Comparison of ENCODE assay signal across 19 cellular contexts in genomic region chr7:70812511-70812910, GRCh38.
DNase-seq lines count a peak whose midpoint lies in the region; ATAC-seq, FAIRE-seq and TF ChIP-seq lines count a peak whose summit lies in the region.
"Had no signal": no experiment of that assay in that cellular context is flagged by ENCODE, and none has a peak within 500 bp of the region (broad histone marks: within the 10 kb centered on the region; RNA-seq: fewer than 3 reads in every experiment).

No MANE protein-coding gene starts in this region.

- intact Hi-C loops in HepG2 (cut with micrococcal nuclease; ENCODE audit: unreplicated experiment) (no loop called here), PC-3 (cut with micrococcal nuclease) (no loop called here), posterior cingulate gyrus (cut with DNase I) (no loop called here)

- H3K4me3 ChIP-seq in HFF-Myc (replicated peaks; ENCODE audit: low read depth, low read length) (no peak overlapping the region), adipocyte (ENCODE audit: low read length) (no peak overlapping the region), HepG2 (replicated peaks in 1 of 3; ENCODE audit: insufficient read depth in 1 of 3, low read depth in 2 of 3, low read length in 3 of 3) (no peak overlapping the region), PC-3 (ENCODE audit: low read length) (no peak overlapping the region)
- H3K4me3 ChIP-seq: breast epithelium, prostate gland, tibial artery had no signal

- POLR2A ChIA-PET in HepG2 (lab: Yijun Ruan, JAX): no interaction called here
- POLR2A ChIA-PET in PC-3 (lab: Charles Lee; ENCODE audit: unreplicated experiment): no interaction called here

- ATAC-seq in HepG2 (peak; percentile 67), PC-3 (no peak)

- H3K36me3 ChIP-seq in adipocyte (ENCODE audit: control insufficient read depth, insufficient read depth, low read length, severe bottlenecking) (no peaks in the 10 kb centered on the region), HepG2 (replicated peaks in 1 of 2; ENCODE audit: control insufficient read depth in 1 of 2, insufficient read depth in 2 of 2, low read length in 2 of 2) (no peaks in the 10 kb centered on the region), PC-3 (ENCODE audit: low read depth, low read length) (no peaks in the 10 kb centered on the region)
- H3K36me3 ChIP-seq: breast epithelium, prostate gland, tibial artery had no signal

- WGBS in HepG2 (ENCODE audit: low lambda C conversion rate): 0% methylated on average over 3 of the region's 3 CpGs

- no peak overlapping the region for H3K27ac ChIP-seq in HepG2 (ENCODE audit: extremely low read length, insufficient read depth, low read length)
- H3K27ac ChIP-seq in PC-3 (ENCODE audit: low read length): no peak overlapping the region
- H3K27ac ChIP-seq: breast epithelium, prostate gland, tibial artery had no signal

- H3K27me3 ChIP-seq in adipocyte (replicated peaks; ENCODE audit: control insufficient read depth, insufficient read depth, low read length) (no peaks in the 10 kb centered on the region), HepG2 (ENCODE audit: control insufficient read depth in 1 of 2, insufficient read depth in 2 of 2, low read length in 2 of 2) (no peaks in the 10 kb centered on the region), PC-3 (ENCODE audit: low read length) (no peaks in the 10 kb centered on the region)
- H3K27me3 ChIP-seq: breast epithelium had no signal

- TF ChIP-seq EP300 in HepG2 (IDR thresholded peaks at IDR 0.05; ENCODE audit: low read depth in 2 of 2, low read length in 2 of 2) (no peak), HepG2 (CRISPR knock-in tag; IDR thresholded peaks at IDR 0.05; ENCODE audit: borderline replicate concordance) (no peak)

- no peak for TF ChIP-seq RAD21 in HepG2 (CRISPR knock-in tag; IDR thresholded peaks at IDR 0.05)

- H3K9ac ChIP-seq in adipocyte (ENCODE audit: low read length): no peak overlapping the region
- H3K9ac ChIP-seq in HepG2 (ENCODE audit: insufficient read depth, low read depth, low read length): no peak overlapping the region
- H3K9ac ChIP-seq in PC-3 (ENCODE audit: low read length): no peak overlapping the region

- DNase-seq in D721Med (ENCODE audit: insufficient read length, low spot score) (no peak), HFF-Myc (ENCODE audit: extremely low read depth, low read depth) (no peak), adipocyte (ENCODE audit: low read depth) (peak; percentile 6), HepG2 (ENCODE audit: low spot score) (peak; percentile 17), NCI-H2081 treated with DMSO at 0.1 percent for 48 hours (lab: John Stamatoyannopoulos, UW) (no peak), PC-3 (no peak), posterior cingulate gyrus (no peak)
- DNase-seq in stimulated activated CD8-positive, alpha-beta memory T cell treated with anti-CD3 and anti-CD28 coated beads, Interleukin-4, amount 100 ng/mL, for 48 hours: no peak
- DNase-seq: activated CD8-positive, alpha-beta memory T cell treated with anti-CD3 and anti-CD28 coated beads for 24 hours; activated gamma-delta T cell treated with Interleukin-2 at 50 U/mL for 16 hours; DMS79; effector CD8-positive, alpha-beta T cell; KG1; kidney glomerular epithelial cell; NCI-H187; tibial artery had no signal

- H3K9me3 ChIP-seq in adipocyte (ENCODE audit: control insufficient read depth, low read length): peaks cover 3% of the 10 kb centered on the region
- no peaks in the 10 kb centered on the region; the same call in 1 of the 2 replicates for H3K9me3 ChIP-seq in HepG2 (ENCODE audit: low read length)
- no peaks in the 10 kb centered on the region for H3K9me3 ChIP-seq in PC-3 (ENCODE audit: low read length)
- H3K9me3 ChIP-seq: prostate gland had no signal

- no peaks in the 10 kb centered on the region for H3K9me2 ChIP-seq in PC-3 (replicated peaks; ENCODE audit: low read length)

- H2AFZ ChIP-seq in HepG2 (ENCODE audit: low read length) (no peak overlapping the region), PC-3 (ENCODE audit: low read length) (no peak overlapping the region)

- TF ChIP-seq POLR2A in HepG2 (IDR thresholded peaks at IDR 0.05; ENCODE audit: insufficient read depth in 1 of 2, low read depth in 2 of 2, low read length in 2 of 2): no peak

- FAIRE-seq in D721Med (lab: Jason Lieb, UNC) (no peak), HepG2 (lab: Jason Lieb, UNC) (peak; percentile 71)
- FAIRE-seq: GM19239 had no signal

- no peaks in the 10 kb centered on the region for H3F3A ChIP-seq in PC-3 (ENCODE audit: low read length, unreplicated experiment)

- CTCF ChIA-PET in HepG2 (lab: Yijun Ruan, JAX; ENCODE audit: low intra/inter-chr PET ratio, low total read pairs) (interaction anchor here (0.7 kb wide), 1 partner anchor 920 kb away, joined by 3 read pairs; no protein-coding TSS in a partner anchor), PC-3 (lab: Charles Lee) (no interaction called here)

- BruUV-seq in HepG2 (replicated peaks; lab: Mats Ljungman, UMichigan) (no TSS peak), PC-3 (replicated peaks; lab: Mats Ljungman, UMichigan) (no TSS peak)

- peak; percentile 26 for TF ChIP-seq CTCF in D721Med (IDR thresholded peaks at IDR 0.05; ENCODE audit: insufficient read depth, missing control alignments)
- TF ChIP-seq CTCF in HFF-Myc (IDR thresholded peaks at IDR 0.05; ENCODE audit: low read depth, low read length, missing control alignments): peak; percentile 7
- peak; percentile 51 for TF ChIP-seq CTCF in HepG2 (CRISPR knock-in tag; IDR thresholded peaks at IDR 0.05)
- TF ChIP-seq CTCF in PC-3 (conservative IDR thresholded peaks at IDR 0.05; ENCODE audit: low read depth, low read length): no peak

- in situ Hi-C loops in HepG2 (cut with HindIII; ENCODE audit: extremely low pct_ligation_motif_present, low pct_unique_long_range_greater_than_20kb): no loop called here

- H3K79me2 ChIP-seq in HepG2 (ENCODE audit: insufficient read depth, low read length) (no peaks in the 10 kb centered on the region), PC-3 (ENCODE audit: low read length) (no peaks in the 10 kb centered on the region)

- H3K4me1 ChIP-seq in adipocyte (ENCODE audit: control insufficient read depth, insufficient read depth, low read length) (no peaks in the 10 kb centered on the region), HepG2 (ENCODE audit: insufficient read depth, low read length) (peaks cover 8% of the 10 kb centered on the region; the same call in 1 of the 2 replicates), PC-3 (ENCODE audit: insufficient read depth, low read length) (no peaks in the 10 kb centered on the region)
- H3K4me1 ChIP-seq: breast epithelium, prostate gland, tibial artery had no signal

- H4K20me1 ChIP-seq in HepG2 (ENCODE audit: insufficient read depth, low read length) (no peaks in the 10 kb centered on the region), PC-3 (ENCODE audit: low read length) (no peaks in the 10 kb centered on the region)

- H3K4me2 ChIP-seq in HepG2 (ENCODE audit: low read depth, low read length): no peak overlapping the region
- H3K4me2 ChIP-seq in PC-3 (ENCODE audit: low read length): no peak overlapping the region

TF ChIP-seq in HepG2, 621 proteins besides CTCF, POLR2A, EP300 and RAD21:
- TF ChIP-seq ZNF616 (CRISPR knock-in tag; IDR thresholded peaks at IDR 0.05; ENCODE audit: low read depth) (no peak), STAG1 (CRISPR knock-in tag; IDR thresholded peaks at IDR 0.05) (peak; percentile 37; the same call in 1 of the 2 replicates), ZNF709 (CRISPR knock-in tag; IDR thresholded peaks at IDR 0.05) (no peak)

Comparison
In these comparisons a context has a peak if more than half of its experiments do, and no peak if none do; other contexts are left out.
1. DNase-seq: peak in adipocyte (single experiment) and HepG2 (single experiment); none in D721Med (single experiment), HFF-Myc (single experiment), stimulated activated CD8-positive, alpha-beta memory T cell treated with anti-CD3 and anti-CD28 coated beads, Interleukin-4, amount 100 ng/mL, for 48 hours (single experiment), NCI-H2081 treated with DMSO at 0.1 percent for 48 hours (single experiment), PC-3 (single experiment) and posterior cingulate gyrus (0 of 10).